ENCODE assay signal across 11 cellular contexts in genomic region chr6:117399924-117400323, GRCh38. TPM values are rescaled to one million over a fixed set of nuclear protein-coding genes. Genes with fewer than 3 reads are reported as not detected.
DNase-seq lines count a peak whose midpoint lies in the region; ATAC-seq and TF ChIP-seq lines count a peak whose summit lies in the region.
"Had no signal": no experiment of that assay in that cellular context is flagged by ENCODE, and none has a peak within 500 bp of the region (broad histone marks: within the 10 kb centered on the region; RNA-seq: fewer than 3 reads in every experiment).

No MANE protein-coding gene starts in this region.

- H3K9me3 Mint-ChIP-seq in brain = no peaks in the 10 kb centered on the region
- no peaks in the 10 kb centered on the region for H3K9me3 Mint-ChIP-seq in activated CD4-positive, alpha-beta memory T cell treated with anti-CD3 and anti-CD28 coated beads, Interleukin-2, amount 10 ng/mL, durations not matched to agents 7 days and 5 days
- H3K9me3 Mint-ChIP-seq: nephron progenitor cell had no signal

- no peaks in the 10 kb centered on the region for H3K36me3 ChIP-seq in BE2C
- no peaks in the 10 kb centered on the region for H3K36me3 ChIP-seq in liver (ENCODE audit: control insufficient read depth in 4 of 4, insufficient read depth in 3 of 4, low read depth in 1 of 4, low read length in 3 of 4)
- no peaks in the 10 kb centered on the region for H3K36me3 ChIP-seq in tibial artery
- no peaks in the 10 kb centered on the region for H3K36me3 ChIP-seq in aorta (ENCODE audit: control insufficient read depth in 1 of 2, insufficient read depth in 2 of 2, low read length in 1 of 2)

- POLR2A ChIA-PET in activated CD4-positive, alpha-beta memory T cell treated with anti-CD3 and anti-CD28 coated beads, Interleukin-2, amount 10 ng/mL, durations not matched to agents 7 days and 5 days (lab: Charles Lee) = interaction anchor here (1.0 kb wide), 1 partner anchor 202 kb away, joined by 3 read pairs; the partner anchor contains the start of gene GOPC

- peak; percentile 39 to 71 for TF ChIP-seq RAD21 in liver (IDR thresholded peaks at IDR 0.05)

- H3K27ac ChIP-seq in liver (ENCODE audit: low read depth in 1 of 2, low read length in 2 of 2) = no peak overlapping the region
- H3K27ac ChIP-seq in tibial artery = no peak overlapping the region
- H3K27ac ChIP-seq in aorta (ENCODE audit: low read depth in 1 of 2, low read length in 2 of 2) = no peak overlapping the region

- no peaks in the 10 kb centered on the region for H3K36me3 Mint-ChIP-seq in brain
- no peaks in the 10 kb centered on the region for H3K36me3 Mint-ChIP-seq in activated CD4-positive, alpha-beta memory T cell treated with anti-CD3 and anti-CD28 coated beads, Interleukin-2, amount 10 ng/mL, durations not matched to agents 7 days and 5 days (ENCODE audit: low read depth)

- DNase-seq in BE2C = no peak
- DNase-seq in HT1080 (ENCODE audit: low read depth) = peak; percentile 20
- no peak for DNase-seq in activated CD4-positive, alpha-beta memory T cell treated with anti-CD3 and anti-CD28 coated beads, Interleukin-2, amount 10 ng/mL, durations not matched to agents 7 days and 5 days
- no peak for DNase-seq in tibial artery
- DNase-seq in aorta = no peak
- no peak for DNase-seq in RPMI8226
- DNase-seq: activated CD4-positive, alpha-beta T cell treated with anti-CD3 and anti-CD28 coated beads, Interleukin-2, amount 50 U/mL, for 4 hours; head of caudate nucleus; nephron progenitor cell had no signal

- ATAC-seq in aorta (ENCODE audit: low FRiP score) = no peak

- no peak overlapping the region for H3K27ac Mint-ChIP-seq in brain
- H3K27ac Mint-ChIP-seq in activated CD4-positive, alpha-beta memory T cell treated with anti-CD3 and anti-CD28 coated beads, Interleukin-2, amount 10 ng/mL, durations not matched to agents 7 days and 5 days = no peak overlapping the region
- H3K27ac Mint-ChIP-seq: nephron progenitor cell had no signal

- H3K9ac ChIP-seq in liver (ENCODE audit: low read depth in 1 of 2, low read length in 2 of 2) = no peak overlapping the region

- H3K4me1 Mint-ChIP-seq in brain = peaks cover 7% of the 10 kb centered on the region
- H3K4me1 Mint-ChIP-seq in activated CD4-positive, alpha-beta memory T cell treated with anti-CD3 and anti-CD28 coated beads, Interleukin-2, amount 10 ng/mL, durations not matched to agents 7 days and 5 days = no peaks in the 10 kb centered on the region

- no peak overlapping the region for H3K4me3 Mint-ChIP-seq in brain
- no peak overlapping the region for H3K4me3 Mint-ChIP-seq in activated CD4-positive, alpha-beta memory T cell treated with anti-CD3 and anti-CD28 coated beads, Interleukin-2, amount 10 ng/mL, durations not matched to agents 7 days and 5 days
- H3K4me3 Mint-ChIP-seq: nephron progenitor cell had no signal

- H3K9me3 ChIP-seq in BE2C (no peaks in the 10 kb centered on the region), liver (ENCODE audit: control insufficient read depth in 4 of 4, low read length in 3 of 4) (no peaks in the 10 kb centered on the region), tibial artery (no peaks in the 10 kb centered on the region), aorta (ENCODE audit: control insufficient read depth, low read length) (no peaks in the 10 kb centered on the region)

- WGBS in liver = 87% methylated on average over 1 of the region's 1 CpG
- WGBS in aorta, 2 donors = 79 to 89% methylated on average over 1 of the region's 1 CpG

- intact Hi-C loops in tibial artery (cut with DNase I; ENCODE audit: low total_unique reads) (no loop called here), aorta (cut with DNase I) (no loop called here)

- H3K27me3 Mint-ChIP-seq in brain = peaks cover 8% of the 10 kb centered on the region
- peaks cover 3% of the 10 kb centered on the region for H3K27me3 Mint-ChIP-seq in activated CD4-positive, alpha-beta memory T cell treated with anti-CD3 and anti-CD28 coated beads, Interleukin-2, amount 10 ng/mL, durations not matched to agents 7 days and 5 days

- H3K4me1 ChIP-seq in BE2C (no peaks in the 10 kb centered on the region), liver (ENCODE audit: control insufficient read depth in 4 of 4, insufficient read depth in 4 of 4, low read length in 3 of 4) (peaks cover 5 to 13% (median 8%) of the 10 kb centered on the region in 4 donors), tibial artery (peaks cover 0 to 15% (median 0%) of the 10 kb centered on the region in 4 donors), aorta (ENCODE audit: control insufficient read depth in 1 of 2, insufficient read depth in 2 of 2, low read length in 2 of 2) (peaks cover 0 to 7% of the 10 kb centered on the region in 2 donors)

- TF ChIP-seq CTCF in BE2C (IDR thresholded peaks at IDR 0.05; ENCODE audit: low read depth, low read length) (peak; percentile 39), brain (conservative IDR thresholded peaks at IDR 0.05) (peak; percentile 31 to 39), liver (IDR thresholded peaks at IDR 0.05; ENCODE audit: low read depth, low read length, missing input control) (peak; percentile 26), tibial artery (IDR thresholded peaks at IDR 0.05) (no peak)

- no peak overlapping the region for H3K4me3 ChIP-seq in BE2C (ENCODE audit: low read depth, low read length)
- H3K4me3 ChIP-seq in liver (ENCODE audit: low read depth in 1 of 3, low read length in 3 of 3) = no peak overlapping the region
- H3K4me3 ChIP-seq in tibial artery = no peak overlapping the region
- H3K4me3 ChIP-seq in aorta (ENCODE audit: low read length in 2 of 2) = no peak overlapping the region

- CTCF ChIA-PET in activated CD4-positive, alpha-beta memory T cell treated with anti-CD3 and anti-CD28 coated beads, Interleukin-2, amount 10 ng/mL, durations not matched to agents 7 days and 5 days (lab: Charles Lee) = no interaction called here

- H3K27me3 ChIP-seq in BE2C = no peaks in the 10 kb centered on the region
- no peaks in the 10 kb centered on the region for H3K27me3 ChIP-seq in liver (ENCODE audit: control insufficient read depth in 4 of 4, insufficient read depth in 4 of 4, low read length in 3 of 4)
- no peaks in the 10 kb centered on the region for H3K27me3 ChIP-seq in tibial artery
- no peaks in the 10 kb centered on the region for H3K27me3 ChIP-seq in aorta (ENCODE audit: control insufficient read depth in 1 of 2, insufficient read depth in 2 of 2, low read length in 1 of 2)

TF ChIP-seq in liver, 16 proteins besides CTCF, POLR2A, EP300 and RAD21:
- TF ChIP-seq FOXA1 (IDR thresholded peaks at IDR 0.05) (no peak), HNF4G (IDR thresholded peaks at IDR 0.05) (no peak), TAF1 (conservative IDR thresholded peaks at IDR 0.05) (no peak), GABPA (IDR thresholded peaks at IDR 0.05 in 1 of 2, conservative IDR thresholded peaks at IDR 0.05 in 1 of 2) (no peak), SP1 (IDR thresholded peaks at IDR 0.05) (no peak), RXRA (IDR thresholded peaks at IDR 0.05) (no peak)

RNA-seq across cellular contexts. Expression of gene ROS1, which starts 25.8 kb away (rescaled TPM):
- polyA plus RNA-seq in BE2C (2012; ENCODE audit: insufficient read depth, insufficient read length, low read depth) = not detected
- 0.06 TPM in 1 of 2 replicates, not detected in the other for total RNA-seq in HT1080 (2014; rRNA removed; shearing (Covaris generic))
- polyA plus RNA-seq in HT1080 (2015; cell fraction: cytosol; rRNA removed) = 0.01 and 0.03 TPM in 2 replicates
- 0.06 and 0.10 TPM in 2 replicates for polyA plus RNA-seq in HT1080 (2015; cell fraction: nucleus; rRNA removed)
- polyA plus RNA-seq in brain (ENCODE audit: insufficient read depth, low read depth, low replicate concordance) (not detected), liver (under 1 TPM in 1 of 2 donors, not detected in 1; under 0.01 TPM), aorta (not detected)
- total RNA-seq in liver (not detected), aorta (under 1 TPM in 1 of 2 donors, not detected in 1; 0.06 TPM)
- not detected for total RNA-seq in activated CD4-positive, alpha-beta memory T cell treated with anti-CD3 and anti-CD28 coated beads, Interleukin-2, amount 10 ng/mL, durations not matched to agents 7 days and 5 days

Comparison
In these comparisons a context has a peak if more than half of its experiments do, and no peak if none do; other contexts are left out.
1. CTCF ChIP-seq: peak in BE2C (single experiment), brain (2 of 2) and liver (single experiment); none in tibial artery (0 of 2).